ENCODE assay signal across 8 cellular contexts in genomic region chr6:111480988-111481830, GRCh38. TPM values are rescaled to one million over a fixed set of nuclear protein-coding genes. Genes with fewer than 3 reads are reported as not detected.
DNase-seq lines count a peak whose midpoint lies in the region; ATAC-seq and TF ChIP-seq lines count a peak whose summit lies in the region.

No MANE protein-coding gene starts in this region.

- peaks cover under 1% of the 10 kb centered on the region for H3K36me3 ChIP-seq in NT2/D1 (ENCODE audit: insufficient read depth, insufficient read length, low read length)

- H3K4me1 ChIP-seq in NT2/D1 (ENCODE audit: insufficient read depth, insufficient read length): no peaks in the 10 kb centered on the region

- no peak for TF ChIP-seq CTCF in dorsolateral prefrontal cortex (IDR thresholded peaks at IDR 0.05 in 54 of 56, conservative IDR thresholded peaks at IDR 0.05 in 2 of 56; ENCODE audit: low read depth in 1 of 56, partially characterized antibody in 56 of 56)
- TF ChIP-seq CTCF in neural crest cell (conservative IDR thresholded peaks at IDR 0.05): peak; percentile 16

- H3K27me3 ChIP-seq in NT2/D1 (ENCODE audit: insufficient read depth, insufficient read length) (peaks cover 28% of the 10 kb centered on the region), dorsolateral prefrontal cortex (no peaks in the 10 kb centered on the region)

- peak overlapping the region in 55 of 59 donors; percentile 94 to 100 (median 99) for H3K27ac ChIP-seq in dorsolateral prefrontal cortex

- no peak overlapping the region for H3K27ac Mint-ChIP-seq in neural crest cell (ENCODE audit: unreplicated experiment)

- H3K9ac ChIP-seq in NT2/D1 (ENCODE audit: insufficient read length, low read depth): peak overlapping the region; percentile 84

- H3K4me3 Mint-ChIP-seq in neural crest cell: peak overlapping the region; percentile 95

- H3K4me3 ChIP-seq in NT2/D1 (ENCODE audit: insufficient read length, low read depth) (peak overlapping the region; percentile 78), dorsolateral prefrontal cortex (peak overlapping the region; percentile 59 to 98 (median 89))

- H3K4me1 Mint-ChIP-seq in neural crest cell: peaks cover 55% of the 10 kb centered on the region

- H3K9me3 ChIP-seq in NT2/D1 (ENCODE audit: insufficient read depth, low read length): peaks cover 3% of the 10 kb centered on the region; the same call in 1 of the 2 replicates

- intact Hi-C loops in dorsolateral prefrontal cortex (cut with DNase I) (loop anchor here (5.0 to 10.0 kb wide), 6 partner anchors 64 to 561 kb away; partner anchors contain the start of gene TRAF3IP2 (in 1 of the 2)), posterior vena cava (cut with DNase I) (loop anchor here (10.0 kb wide), 1 partner anchor 84 kb away; no protein-coding TSS in a partner anchor)

- no peaks in the 10 kb centered on the region for H3K9me3 Mint-ChIP-seq in neural crest cell

- H3K27me3 Mint-ChIP-seq in neural crest cell (ENCODE audit: low read depth): peaks cover 3% of the 10 kb centered on the region

- ATAC-seq in GM18505 (IDR thresholded peaks at IDR 0.05; ENCODE audit: unreplicated experiment): no peak

- peak; percentile 72 for DNase-seq in NCI-H2107 treated with DMSO at 0.1 percent for 48 hours (lab: John Stamatoyannopoulos, UW; ENCODE audit: unreplicated experiment)
- no peak for DNase-seq in NCI-H2107 (lab: John Stamatoyannopoulos, UW)
- no peak for DNase-seq in NT2/D1 (ENCODE audit: low read depth, low spot score)
- no peak for DNase-seq in dorsolateral prefrontal cortex
- DNase-seq in neural crest cell (ENCODE audit: low read depth, low spot score): no peak
- no peak for DNase-seq in posterior vena cava (ENCODE audit: low spot score)
- DNase-seq in middle frontal gyrus (ENCODE audit: extremely low spot score, low spot score): no peak

- no peak for TF ChIP-seq POLR2A in GM18505 (IDR thresholded peaks at IDR 0.05; ENCODE audit: borderline replicate concordance, extremely low read depth, insufficient read depth, insufficient read length)

- peaks cover 3% of the 10 kb centered on the region for H3K36me3 Mint-ChIP-seq in neural crest cell (ENCODE audit: low read depth)

RNA-seq across cellular contexts. Expression of gene REV3L, which starts 1.8 kb away (rescaled TPM):
- total RNA-seq in dorsolateral prefrontal cortex: 10 to 100 TPM; 34.5 to 90.2 (median 58.2) TPM
- total RNA-seq in neural crest cell: 17.1 and 22.2 TPM in 2 replicates
- 10 to 100 TPM; 63.3 to 70.7 TPM for total RNA-seq in posterior vena cava
